Comparison of ENCODE assay signal across 22 cellular contexts in genomic region chr2:26887142-26887541, GRCh38. TPM values are rescaled to one million over a fixed set of nuclear protein-coding genes. Genes with fewer than 3 reads are reported as not detected.
DNase-seq lines count a peak whose midpoint lies in the region; ATAC-seq, FAIRE-seq and TF ChIP-seq lines count a peak whose summit lies in the region.
"Had no signal": no experiment of that assay in that cellular context is flagged by ENCODE, and none has a peak within 500 bp of the region (broad histone marks: within the 10 kb centered on the region; RNA-seq: fewer than 3 reads in every experiment).

No MANE protein-coding gene starts in this region.

- peak; percentile 81 for ATAC-seq in Right ventricle myocardium superior (ENCODE audit: poor library complexity)
- ATAC-seq: gastroesophageal sphincter, T-cell had no signal

- intact Hi-C loops in Right ventricle myocardium superior (cut with DNase I), result no loop called here

- H3K27ac ChIP-seq in HL-60 (replicated peaks) (peak overlapping the region; percentile 59), temporal lobe (ENCODE audit: low read depth, low read length) (peak overlapping the region; percentile 22)
- H3K27ac ChIP-seq: adrenal gland, gastroesophageal sphincter, GM23248, PC-9, suprapubic skin had no signal

- no peak for TF ChIP-seq CTCF in HL-60 (IDR thresholded peaks at IDR 0.05; ENCODE audit: insufficient read depth, low read length)
- no peak for TF ChIP-seq CTCF in D721Med (IDR thresholded peaks at IDR 0.05; ENCODE audit: insufficient read depth, missing control alignments)

- H3K4me3 ChIP-seq in HL-60 (replicated peaks; ENCODE audit: insufficient read depth, low read length), result no peak overlapping the region
- H3K4me3 ChIP-seq: adrenal gland, gastroesophageal sphincter, GM23248, PC-9, suprapubic skin had no signal

- FAIRE-seq in D721Med (lab: Jason Lieb, UNC) (no peak), urothelium cell line (lab: Jason Lieb, UNC) (no peak)
- FAIRE-seq: endothelial cell of umbilical vein, G401.6, keratinocyte had no signal

- H3K27me3 ChIP-seq in HL-60 (ENCODE audit: insufficient read depth, poor library complexity, severe bottlenecking), result no peaks in the 10 kb centered on the region
- H3K27me3 ChIP-seq: adrenal gland, gastroesophageal sphincter had no signal

- DNase-seq in HL-60 (ENCODE audit: low read depth in 1 of 2, low spot score in 1 of 2) (peak; percentile 3 to 96), OCI-M1 (lab: John Stamatoyannopoulos, UW) (peak; percentile 47), Right ventricle myocardium superior (peak; percentile 54), T-helper 1 cell (no peak), D721Med (ENCODE audit: insufficient read length, low spot score) (no peak), urothelium cell line (ENCODE audit: low spot score) (no peak)
- DNase-seq: activated CD4-positive, alpha-beta T cell treated with anti-CD3 and anti-CD28 coated beads, Interleukin-2, amount 10 ng/mL, durations not matched to agents 7 days and 5 days; CD4-positive, alpha-beta memory T cell; GM23248; IMR-90; NCI-H1436 treated with DMSO at 0.1 percent for 48 hours; NCI-H345; PC-9; stimulated activated CD4-positive, alpha-beta T cell treated with anti-CD3 and anti-CD28 coated beads, Interleukin-12 subunit alpha, Interleukin-12 subunit beta, amount 100 ng/mL, for 4 hours had no signal

RNA-seq across cellular contexts. Expression of gene DPYSL5, which starts 39.2 kb away (rescaled TPM):
- total RNA-seq in Right ventricle myocardium superior, result not detected
- 151 TPM for total RNA-seq in temporal lobe
- total RNA-seq: activated CD4-positive, alpha-beta T cell treated with anti-CD3 and anti-CD28 coated beads, Interleukin-2, amount 10 ng/mL, durations not matched to agents 7 days and 5 days; CD4-positive, alpha-beta memory T cell; endothelial cell of umbilical vein; GM23248; IMR-90; PC-9; suprapubic skin; T-cell had no signal

Comparison
In these comparisons a context has a peak if more than half of its experiments do, and no peak if none do; other contexts are left out.
1. DNase-seq: peak in HL-60 (2 of 2), OCI-M1 (single experiment) and Right ventricle myocardium superior (single experiment); none in T-helper 1 cell (0 of 5), D721Med (single experiment) and urothelium cell line (single experiment).
2. RNA of gene DPYSL5, which starts 39.2 kb away (total RNA-seq): 151 TPM in temporal lobe (single experiment); not detected in Right ventricle myocardium superior (single experiment); every median in the first group is over 100 times any median in the second.